In the genomic region with DNA sequence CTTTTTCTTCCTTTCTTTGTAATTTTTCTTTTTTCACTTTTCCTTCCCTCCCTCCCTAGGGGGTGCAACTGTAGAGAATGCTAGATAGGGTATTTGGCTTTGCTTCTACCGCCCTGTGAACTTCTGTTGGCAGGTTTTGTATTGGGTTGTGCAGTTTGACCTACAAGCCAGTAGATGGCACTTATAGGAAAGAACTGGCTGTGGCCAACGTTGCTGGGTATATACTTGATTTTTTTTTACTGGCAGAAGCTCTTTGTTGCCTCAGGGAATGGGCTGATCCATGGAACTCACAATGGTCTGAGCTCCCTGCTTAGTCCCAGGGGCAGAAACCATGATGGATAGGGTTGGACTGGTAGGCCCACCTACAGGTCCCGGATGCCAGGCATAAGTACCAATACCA, we compare ENCODE assay signal across 12 cellular contexts.
DNase-seq lines count a peak whose midpoint lies in the region; ATAC-seq and TF ChIP-seq lines count a peak whose summit lies in the region.
"Had no signal": no experiment of that assay in that cellular context is flagged by ENCODE, and none has a peak within 500 bp of the region (broad histone marks: within the 10 kb centered on the region; RNA-seq: fewer than 3 reads in every experiment).

No MANE protein-coding gene starts in this region.

- peak; percentile 10 to 11 for DNase-seq in cardiac muscle cell (ENCODE audit: low read depth in 1 of 2, low spot score in 1 of 2)
- DNase-seq in Right ventricle myocardium superior = no peak
- DNase-seq in NCI-H524 treated with DMSO at 0.1 percent for 48 hours (lab: John Stamatoyannopoulos, UW) = peak; percentile 19
- peak; percentile 3 for DNase-seq in dermis blood vessel endothelial cell
- DNase-seq in COR-L47 (lab: John Stamatoyannopoulos, UW) = no peak
- DNase-seq in MV-4-11 (lab: John Stamatoyannopoulos, UW) = no peak
- DNase-seq in activated CD4-positive, alpha-beta T cell treated with anti-CD3 and anti-CD28 coated beads for 48 hours = no peak
- no peak for DNase-seq in foreskin melanocyte
- DNase-seq: stimulated activated CD4-positive, alpha-beta T cell treated with anti-CD3 and anti-CD28 coated beads, Interleukin-12 subunit alpha, Interleukin-12 subunit beta, amount 100 ng/mL, for 4 hours had no signal

- TF ChIP-seq CTCF in cardiac muscle cell (IDR thresholded peaks at IDR 0.05; ENCODE audit: low read depth, low read length) = peak; percentile 12

- H3K27me3 ChIP-seq in cardiac muscle cell = no peaks in the 10 kb centered on the region
- H3K27me3 ChIP-seq: BLaER1, SJSA1 had no signal

- H3K4me1 ChIP-seq in cardiac muscle cell (ENCODE audit: low read depth) = no peaks in the 10 kb centered on the region
- H3K4me1 ChIP-seq: BLaER1, SJSA1 had no signal

- no peaks in the 10 kb centered on the region for H3K9me3 ChIP-seq in cardiac muscle cell (ENCODE audit: low read depth)
- H3K9me3 ChIP-seq: BLaER1, SJSA1 had no signal

- no peak for ATAC-seq in Right ventricle myocardium superior (ENCODE audit: poor library complexity)

- H3K27ac ChIP-seq in cardiac muscle cell = no peak overlapping the region
- H3K27ac ChIP-seq: BLaER1, SJSA1 had no signal

- no peaks in the 10 kb centered on the region for H3K36me3 ChIP-seq in cardiac muscle cell
- H3K36me3 ChIP-seq: BLaER1, SJSA1 had no signal

- H3K4me3 ChIP-seq in cardiac muscle cell = no peak overlapping the region
- H3K4me3 ChIP-seq: BLaER1, lung, SJSA1 had no signal

- intact Hi-C loops in Right ventricle myocardium superior (cut with DNase I) = no loop called here

Comparison
In these comparisons a context has a peak if more than half of its experiments do, and no peak if none do; other contexts are left out.
1. DNase-seq: peak in cardiac muscle cell (2 of 2), NCI-H524 treated with DMSO at 0.1 percent for 48 hours (single experiment) and dermis blood vessel endothelial cell (single experiment); none in Right ventricle myocardium superior (single experiment), COR-L47 (single experiment), MV-4-11 (single experiment), activated CD4-positive, alpha-beta T cell treated with anti-CD3 and anti-CD28 coated beads for 48 hours (single experiment) and foreskin melanocyte (single experiment).